In genomic region chr5:133857595-133858313, GRCh38 we compare ENCODE assay signal across 7 cellular contexts.
DNase-seq lines count a peak whose midpoint lies in the region; TF ChIP-seq lines count a peak whose summit lies in the region.
"Not testable (repeated sequence)": the region's sequence is repeated elsewhere in the genome, so short reads cannot be mapped to it uniquely, and the experiment has no call there.

No MANE protein-coding gene starts in this region.

- not testable (repeated sequence) for H4K20me1 ChIP-seq in H9 (ENCODE audit: control insufficient read depth, insufficient read depth, insufficient read length)

- H3K4me3 Mint-ChIP-seq in H9, type B pancreatic cell: not testable (repeated sequence)

- H3K9me3 ChIP-seq in H9 (ENCODE audit: control insufficient read depth, low read depth, low read length) (peaks cover 12% of the 10 kb centered on the region), stomach (peaks cover 0 to 10% (median 5%) of the 10 kb centered on the region in 4 donors)

- H2BK5ac ChIP-seq in H9 (ENCODE audit: insufficient read length, low read length): not testable (repeated sequence)

- peaks cover 2 to 14% (median 13%) of the 10 kb centered on the region in 3 experiments; a peak in 6 of 7 replicates for H3K36me3 Mint-ChIP-seq in H9 (ENCODE audit: insufficient read depth in 1 of 3, low read depth in 3 of 3)
- not testable (repeated sequence) for H3K36me3 Mint-ChIP-seq in type B pancreatic cell

- H2AFZ ChIP-seq in H9 (ENCODE audit: low read length): not testable (repeated sequence)

- not testable (repeated sequence) for H2BK120ac ChIP-seq in H9 (ENCODE audit: low read depth, low read length, poor library complexity, severe bottlenecking)

- H2BK12ac ChIP-seq in H9 (ENCODE audit: insufficient read length, low read depth, low read length): not testable (repeated sequence)

- H3K56ac ChIP-seq in H9 (ENCODE audit: insufficient read length, low read depth, low read length): not testable (repeated sequence)

- not testable (repeated sequence) for H3T11ph ChIP-seq in H9 (ENCODE audit: low read length)

- not testable (repeated sequence) for TF ChIP-seq POLR2A in stomach (IDR thresholded peaks at IDR 0.05)

- H3K27me3 Mint-ChIP-seq in H9 (ENCODE audit: low read depth): peaks cover 18% of the 10 kb centered on the region
- H3K27me3 Mint-ChIP-seq in type B pancreatic cell: not testable (repeated sequence)

- intact Hi-C loops in cardiac septum (cut with DNase I); stomach (cut with DNase I; ENCODE audit: low total_unique reads): not testable (repeated sequence)

- H4K8ac ChIP-seq in H9 (replicated peaks; ENCODE audit: insufficient read length, low read depth, low read length): not testable (repeated sequence)

- H3K36me3 ChIP-seq in stomach: not testable (repeated sequence)

- not testable (repeated sequence) for H3K23me2 ChIP-seq in H9 (ENCODE audit: insufficient read length, low read depth, low read length, poor library complexity, severe bottlenecking)

- H3K4me3 ChIP-seq in stomach: not testable (repeated sequence)

- H3K4ac ChIP-seq in H9 (ENCODE audit: low read depth, low read length): not testable (repeated sequence)

- not testable (repeated sequence) for H3K4me2 ChIP-seq in H9 (ENCODE audit: insufficient read depth, insufficient read length, low read length)

- not testable (repeated sequence) for H3K18ac ChIP-seq in H9 (ENCODE audit: insufficient read length, low read depth, low read length)

- TF ChIP-seq CTCF in H9 (conservative IDR thresholded peaks at IDR 0.05); stomach (IDR thresholded peaks at IDR 0.05); type B pancreatic cell (conservative IDR thresholded peaks at IDR 0.05): not testable (repeated sequence)

- not testable (repeated sequence) for H3K4me1 ChIP-seq in H9 (ENCODE audit: insufficient read depth, low read length); stomach

- H3K9me3 Mint-ChIP-seq in H9: peaks cover 28 to 33% of the 10 kb centered on the region in 2 experiments
- not testable (repeated sequence) for H3K9me3 Mint-ChIP-seq in type B pancreatic cell

- not testable (repeated sequence) for H3K79me2 ChIP-seq in H9 (ENCODE audit: insufficient read depth, low read length)

- DNase-seq in H9 (peak; percentile 7), ecto neural progenitor cell (ENCODE audit: low spot score) (peak; percentile 14), cardiac septum (ENCODE audit: low spot score) (peak; percentile 9), mesenteric fat pad (ENCODE audit: low spot score) (peak; percentile 43), stomach (peak; percentile 17), type B pancreatic cell (ENCODE audit: extremely low spot score, unreplicated experiment) (peak; percentile 52)
- DNase-seq in activated CD8-positive, alpha-beta memory T cell treated with anti-CD3 and anti-CD28 coated beads, Interleukin-2, amount 50 U/mL, for 48 hours: peak; percentile 23

- H4K91ac ChIP-seq in H9 (ENCODE audit: insufficient read length, low read depth, low read length): not testable (repeated sequence)

- WGBS in H9 (ENCODE audit: extremely low coverage, insufficient read length, low lambda C conversion rate): 100% methylated on average over 3 of the region's 44 CpGs
- WGBS in stomach, 5 donors: 90 to 95% (median 93%) methylated on average over 23 to 44 of the region's 44 CpGs

- TF ChIP-seq EP300 in stomach (IDR thresholded peaks at IDR 0.05): not testable (repeated sequence)

- H2BK20ac ChIP-seq in H9 (ENCODE audit: low read depth, low read length, poor library complexity, severe bottlenecking): not testable (repeated sequence)

- H3K27me3 ChIP-seq in H9 (ENCODE audit: insufficient read depth, low read length); stomach: not testable (repeated sequence)

- H3K4me1 Mint-ChIP-seq in H9: peaks cover 11 to 17% of the 10 kb centered on the region in 2 experiments
- peaks cover 12% of the 10 kb centered on the region for H3K4me1 Mint-ChIP-seq in type B pancreatic cell (ENCODE audit: unreplicated experiment)

- H3K23ac ChIP-seq in H9 (ENCODE audit: insufficient read length, low read depth, low read length): not testable (repeated sequence)

- not testable (repeated sequence) for H3K79me1 ChIP-seq in H9 (ENCODE audit: insufficient read depth, low read depth, low read length, poor library complexity, severe bottlenecking)

- H3K14ac ChIP-seq in H9 (ENCODE audit: insufficient read depth, low read length): not testable (repeated sequence)

- not testable (repeated sequence) for H2AK5ac ChIP-seq in H9 (ENCODE audit: insufficient read length, low read length)

- not testable (repeated sequence) for H4K5ac ChIP-seq in H9 (ENCODE audit: insufficient read length, low read depth, low read length)

- not testable (repeated sequence) for H3K27ac Mint-ChIP-seq in H9, type B pancreatic cell

- not testable (repeated sequence) for H3K9ac ChIP-seq in H9 (ENCODE audit: extremely low read depth, insufficient read length, low read length)

- not testable (repeated sequence) for H2BK15ac ChIP-seq in H9 (ENCODE audit: low read depth, low read length)

- H3K27ac ChIP-seq in H9 (ENCODE audit: insufficient read length, low read depth, low read length); stomach: not testable (repeated sequence)
